1 cellular context compared by ENCODE assay signal in the genomic region with DNA sequence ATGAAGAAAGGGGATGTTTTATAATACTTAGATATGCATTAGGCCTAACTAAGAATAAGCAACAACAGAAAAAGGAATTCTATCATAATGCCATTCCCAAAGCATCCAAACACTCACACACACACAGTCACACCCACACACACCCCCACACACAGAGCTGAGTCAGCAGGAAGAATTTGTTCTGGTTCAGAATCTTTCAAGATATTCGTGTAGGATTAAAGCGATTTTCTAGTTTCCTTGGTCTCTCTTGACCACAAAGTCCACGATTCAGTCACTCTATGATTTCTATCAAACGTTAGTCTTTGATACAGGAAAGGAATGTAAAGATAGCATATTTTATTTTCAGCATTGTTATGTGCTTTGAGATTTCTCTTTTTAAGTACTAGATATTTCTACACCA.
A peak's percentile ranks its signal among the peaks of the same experiment; 100 is the strongest.
TF ChIP-seq lines count a peak whose summit lies in the region.

No MANE protein-coding gene starts in this region.

TF ChIP-seq in K562, 482 proteins besides CTCF, POLR2A, EP300 and RAD21 (continued from another document):
- TF ChIP-seq TSHZ1 (CRISPR knock-in tag; IDR thresholded peaks at IDR 0.05) (no peak), MAFG (tag; conservative IDR thresholded peaks at IDR 0.05) (peak; percentile 91), SUPT5H (IDR thresholded peaks at IDR 0.05) (no peak), FOS (IDR thresholded peaks at IDR 0.05; ENCODE audit: extremely low read depth, insufficient read length) (no peak), GTF2F1 (IDR thresholded peaks at IDR 0.05; ENCODE audit: low read depth, low read length) (no peak), SMARCE1 (IDR thresholded peaks at IDR 0.05) (no peak), CHD4 (IDR thresholded peaks at IDR 0.05; ENCODE audit: insufficient read depth, insufficient replicate concordance, low read depth, low read length, poor library complexity, severe bottlenecking) (no peak), ZNF551 (CRISPR knock-in tag; IDR thresholded peaks at IDR 0.05) (no peak), MEF2D (tag; conservative IDR thresholded peaks at IDR 0.05; ENCODE audit: low read depth) (no peak), TCFL5 (CRISPR knock-in tag; conservative IDR thresholded peaks at IDR 0.05) (no peak), ZNF316 (IDR thresholded peaks at IDR 0.05) (peak; percentile 97), CUX1 (CRISPR knock-in tag; IDR thresholded peaks at IDR 0.05) (no peak), SMARCA4 (IDR thresholded peaks at IDR 0.05) (0 out of 2 replicates have a peak, but pooled peaks have one; percentile 57), MCM7 (IDR thresholded peaks at IDR 0.05) (no peak), MAFK (IDR thresholded peaks at IDR 0.05; ENCODE audit: low read length) (peak; percentile 90), EGR1 (conservative IDR thresholded peaks at IDR 0.05) (peak; percentile 98), SMARCA5 (IDR thresholded peaks at IDR 0.05) (no peak), RCOR1 (IDR thresholded peaks at IDR 0.05; ENCODE audit: borderline replicate concordance in 1 of 2, low read depth in 2 of 2, low read length in 2 of 2) (0 out of 4 replicates have a peak, but pooled peaks of 1 of the 2 experiments have one; percentile 42), JUND (IDR thresholded peaks at IDR 0.05; ENCODE audit: borderline replicate concordance, low read depth, low read length) (peak; percentile 73), JUND (tag; IDR thresholded peaks at IDR 0.05; ENCODE audit: borderline replicate concordance, low read depth, low read length) (no peak; the same call in 2 of the 3 replicates), HCFC1 (IDR thresholded peaks at IDR 0.05; ENCODE audit: low read depth, low read length) (no peak), YBX1 (IDR thresholded peaks at IDR 0.05) (no peak), GATA2 (CRISPR knock-in tag; IDR thresholded peaks at IDR 0.05) (no peak), ZFP36 (IDR thresholded peaks at IDR 0.05; ENCODE audit: low read depth, low read length, partially characterized antibody) (no peak), DPF2 (IDR thresholded peaks at IDR 0.05) (peak; percentile 47; the same call in 1 of the 2 replicates), HDAC1 (IDR thresholded peaks at IDR 0.05) (no peak), RNF2 (IDR thresholded peaks at IDR 0.05) (no peak), ZNF395 (CRISPR knock-in tag; IDR thresholded peaks at IDR 0.05) (no peak), ATF3 (IDR thresholded peaks at IDR 0.05) (peak; percentile 25; the same call in 1 of the 2 replicates), ATF3 (CRISPR knock-in tag; conservative IDR thresholded peaks at IDR 0.05) (no peak), XRCC5 (IDR thresholded peaks at IDR 0.05; ENCODE audit: low read depth, low read length) (no peak)
- TF ChIP-seq, protein P1, sequence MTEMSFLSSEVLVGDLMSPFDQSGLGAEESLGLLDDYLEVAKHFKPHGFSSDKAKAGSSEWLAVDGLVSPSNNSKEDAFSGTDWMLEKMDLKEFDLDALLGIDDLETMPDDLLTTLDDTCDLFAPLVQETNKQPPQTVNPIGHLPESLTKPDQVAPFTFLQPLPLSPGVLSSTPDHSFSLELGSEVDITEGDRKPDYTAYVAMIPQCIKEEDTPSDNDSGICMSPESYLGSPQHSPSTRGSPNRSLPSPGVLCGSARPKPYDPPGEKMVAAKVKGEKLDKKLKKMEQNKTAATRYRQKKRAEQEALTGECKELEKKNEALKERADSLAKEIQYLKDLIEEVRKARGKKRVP (CRISPR knock-in tag; IDR thresholded peaks at IDR 0.05) = no peak
- TF ChIP-seq, protein P2, sequence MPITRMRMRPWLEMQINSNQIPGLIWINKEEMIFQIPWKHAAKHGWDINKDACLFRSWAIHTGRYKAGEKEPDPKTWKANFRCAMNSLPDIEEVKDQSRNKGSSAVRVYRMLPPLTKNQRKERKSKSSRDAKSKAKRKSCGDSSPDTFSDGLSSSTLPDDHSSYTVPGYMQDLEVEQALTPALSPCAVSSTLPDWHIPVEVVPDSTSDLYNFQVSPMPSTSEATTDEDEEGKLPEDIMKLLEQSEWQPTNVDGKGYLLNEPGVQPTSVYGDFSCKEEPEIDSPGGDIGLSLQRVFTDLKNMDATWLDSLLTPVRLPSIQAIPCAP (CRISPR knock-in tag; IDR thresholded peaks at IDR 0.05; ENCODE audit: borderline replicate concordance) = no peak
- TF ChIP-seq, protein P3, sequence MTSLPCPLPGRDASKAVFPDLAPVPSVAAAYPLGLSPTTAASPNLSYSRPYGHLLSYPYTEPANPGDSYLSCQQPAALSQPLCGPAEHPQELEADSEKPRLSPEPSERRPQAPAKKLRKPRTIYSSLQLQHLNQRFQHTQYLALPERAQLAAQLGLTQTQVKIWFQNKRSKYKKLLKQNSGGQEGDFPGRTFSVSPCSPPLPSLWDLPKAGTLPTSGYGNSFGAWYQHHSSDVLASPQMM (CRISPR knock-in tag; IDR thresholded peaks at IDR 0.05) = no peak
